Comparison of ENCODE assay signal across 17 cellular contexts in genomic region chr16:35425270-35425669, GRCh38.
A peak's percentile ranks its signal among the peaks of the same experiment; 100 is the strongest.
DNase-seq lines count a peak whose midpoint lies in the region; ATAC-seq and TF ChIP-seq lines count a peak whose summit lies in the region.
"Had no signal": no experiment of that assay in that cellular context is flagged by ENCODE, and none has a peak within 500 bp of the region (broad histone marks: within the 10 kb centered on the region; RNA-seq: fewer than 3 reads in every experiment).

No MANE protein-coding gene starts in this region.

- no peak for TF ChIP-seq POLR2A in GM18505 (IDR thresholded peaks at IDR 0.05; ENCODE audit: borderline replicate concordance, extremely low read depth, insufficient read depth, insufficient read length)

- H3K4me1 Mint-ChIP-seq in chondrocyte (ENCODE audit: low read depth) = no peaks in the 10 kb centered on the region
- H3K4me1 Mint-ChIP-seq in stimulated activated memory B cell treated with anti-CD40 and anti-IgM and Interleukin-4, amounts not matched to agents 10 μg/mL and 1 μg/mL and 100 μg/mL, for 72 hours = no peaks in the 10 kb centered on the region
- H3K4me1 Mint-ChIP-seq in CD8-positive, alpha-beta T cell (ENCODE audit: low read depth) = no peaks in the 10 kb centered on the region
- H3K4me1 Mint-ChIP-seq: CD4-positive, alpha-beta memory T cell had no signal

- no peak overlapping the region for H3K27ac ChIP-seq in CD8-positive, alpha-beta T cell (ENCODE audit: low read depth, low read length)
- H3K27ac ChIP-seq: C4-2B had no signal

- peak; percentile 36 for DNase-seq in NCI-H748 (lab: John Stamatoyannopoulos, UW; ENCODE audit: unreplicated experiment)
- no peak for DNase-seq in NCI-H748 treated with DMSO at 0.1 percent for 48 hours (lab: John Stamatoyannopoulos, UW)
- peak; percentile 7 for DNase-seq in NCI-H2227 treated with DMSO at 0.1 percent for 48 hours (lab: John Stamatoyannopoulos, UW)
- peak; percentile 85 for DNase-seq in chondrocyte (ENCODE audit: low spot score)
- DNase-seq in CD8-positive, alpha-beta T cell = no peak
- DNase-seq: BE2C; CD4-positive, alpha-beta memory T cell; COR-L47; DMS153; DMS79 treated with DMSO at 0.1 percent for 48 hours; EL; HCEC 1CT; HFFc6 had no signal

- no peaks in the 10 kb centered on the region for H3K27me3 Mint-ChIP-seq in chondrocyte (ENCODE audit: low read depth)
- no peaks in the 10 kb centered on the region for H3K27me3 Mint-ChIP-seq in stimulated activated memory B cell treated with anti-CD40 and anti-IgM and Interleukin-4, amounts not matched to agents 10 μg/mL and 1 μg/mL and 100 μg/mL, for 72 hours
- no peaks in the 10 kb centered on the region for H3K27me3 Mint-ChIP-seq in CD8-positive, alpha-beta T cell (ENCODE audit: low read depth)
- H3K27me3 Mint-ChIP-seq: CD4-positive, alpha-beta memory T cell had no signal

- H3K4me3 ChIP-seq in CD8-positive, alpha-beta T cell (ENCODE audit: low read depth, low read length) = no peak overlapping the region

- no peak for TF ChIP-seq CTCF in chondrocyte (IDR thresholded peaks at IDR 0.05)
- no peak for TF ChIP-seq CTCF in CD8-positive, alpha-beta T cell (IDR thresholded peaks at IDR 0.05)

- no peak overlapping the region for H3K27ac Mint-ChIP-seq in chondrocyte (ENCODE audit: unreplicated experiment)
- H3K27ac Mint-ChIP-seq in stimulated activated memory B cell treated with anti-CD40 and anti-IgM and Interleukin-4, amounts not matched to agents 10 μg/mL and 1 μg/mL and 100 μg/mL, for 72 hours = no peak overlapping the region
- H3K27ac Mint-ChIP-seq in CD8-positive, alpha-beta T cell = no peak overlapping the region
- H3K27ac Mint-ChIP-seq: CD4-positive, alpha-beta memory T cell; HFFc6 had no signal

- intact Hi-C loops in CD8-positive, alpha-beta T cell (cut with DNase I, micrococcal nuclease) = no loop called here

- peaks cover 55% of the 10 kb centered on the region for H3K9me3 Mint-ChIP-seq in chondrocyte (ENCODE audit: low read depth)
- H3K9me3 Mint-ChIP-seq in stimulated activated memory B cell treated with anti-CD40 and anti-IgM and Interleukin-4, amounts not matched to agents 10 μg/mL and 1 μg/mL and 100 μg/mL, for 72 hours = peaks cover 12% of the 10 kb centered on the region
- H3K9me3 Mint-ChIP-seq in CD8-positive, alpha-beta T cell = peaks cover 40% of the 10 kb centered on the region

- H3K27me3 ChIP-seq in CD8-positive, alpha-beta T cell (ENCODE audit: insufficient read depth, low read length) = no peaks in the 10 kb centered on the region
- H3K27me3 ChIP-seq: BE2C had no signal

- POLR2A ChIA-PET in CD8-positive, alpha-beta T cell (lab: Charles Lee) = no interaction called here

- no peak overlapping the region for H3K4me3 Mint-ChIP-seq in chondrocyte (ENCODE audit: unreplicated experiment)
- H3K4me3 Mint-ChIP-seq in stimulated activated memory B cell treated with anti-CD40 and anti-IgM and Interleukin-4, amounts not matched to agents 10 μg/mL and 1 μg/mL and 100 μg/mL, for 72 hours = no peak overlapping the region
- no peak overlapping the region for H3K4me3 Mint-ChIP-seq in CD8-positive, alpha-beta T cell
- H3K4me3 Mint-ChIP-seq: CD4-positive, alpha-beta memory T cell; HFFc6 had no signal

- H3K9me3 ChIP-seq in CD8-positive, alpha-beta T cell (ENCODE audit: low read length) = no peaks in the 10 kb centered on the region
- H3K9me3 ChIP-seq: BE2C had no signal

- peak; percentile 24 for ATAC-seq in stimulated activated memory B cell treated with anti-CD40 and anti-IgM and Interleukin-4, amounts not matched to agents 10 μg/mL and 1 μg/mL and 100 μg/mL, for 72 hours
- ATAC-seq in GM18505 (IDR thresholded peaks at IDR 0.05; ENCODE audit: unreplicated experiment) = no peak
- no peak for ATAC-seq in CD8-positive, alpha-beta T cell
- ATAC-seq: HepG2 had no signal

- CTCF ChIA-PET in CD8-positive, alpha-beta T cell (lab: Charles Lee) = no interaction called here

- H3K36me3 Mint-ChIP-seq in chondrocyte (ENCODE audit: low read depth) = no peaks in the 10 kb centered on the region
- H3K36me3 Mint-ChIP-seq in stimulated activated memory B cell treated with anti-CD40 and anti-IgM and Interleukin-4, amounts not matched to agents 10 μg/mL and 1 μg/mL and 100 μg/mL, for 72 hours = no peaks in the 10 kb centered on the region
- H3K36me3 Mint-ChIP-seq in CD8-positive, alpha-beta T cell = no peaks in the 10 kb centered on the region
- H3K36me3 Mint-ChIP-seq: CD4-positive, alpha-beta memory T cell had no signal

- H3K36me3 ChIP-seq in CD8-positive, alpha-beta T cell (ENCODE audit: insufficient read depth, low read length) = no peaks in the 10 kb centered on the region
- H3K36me3 ChIP-seq: BE2C had no signal

- no peaks in the 10 kb centered on the region for H3K4me1 ChIP-seq in CD8-positive, alpha-beta T cell (ENCODE audit: insufficient read depth, low read length)
- H3K4me1 ChIP-seq: BE2C had no signal

Comparison
In these comparisons a context has a peak if more than half of its experiments do, and no peak if none do; other contexts are left out.
1. DNase-seq: peak in NCI-H748 (single experiment), NCI-H2227 treated with DMSO at 0.1 percent for 48 hours (single experiment) and chondrocyte (single experiment); none in NCI-H748 treated with DMSO at 0.1 percent for 48 hours (single experiment) and CD8-positive, alpha-beta T cell (0 of 7).